In the genomic region with DNA sequence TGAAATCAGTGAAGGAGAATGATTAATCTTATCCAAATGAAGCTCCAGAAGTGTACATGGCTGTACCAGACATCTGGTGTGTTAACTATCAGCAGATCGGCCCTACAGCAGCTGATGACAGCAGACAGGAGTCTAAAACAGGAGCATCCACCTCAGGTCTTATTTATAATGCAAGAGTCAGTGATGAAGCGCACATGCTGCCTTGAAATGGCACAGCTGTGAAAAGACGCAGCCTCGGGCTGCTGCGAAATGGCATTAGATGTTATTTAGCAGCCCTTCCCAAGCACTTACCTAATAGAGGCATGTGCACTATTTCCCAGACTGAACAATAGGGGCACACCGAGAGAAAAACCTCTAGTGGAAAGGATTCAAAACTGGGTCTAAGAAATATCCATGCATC, we compare ENCODE assay signal across 2 cellular contexts.
TF ChIP-seq lines count a peak whose summit lies in the region.

No MANE protein-coding gene starts in this region.

TF ChIP-seq in H1, 55 proteins besides CTCF, POLR2A, EP300 and RAD21 (continued from another document):
- TF ChIP-seq, protein P1, sequence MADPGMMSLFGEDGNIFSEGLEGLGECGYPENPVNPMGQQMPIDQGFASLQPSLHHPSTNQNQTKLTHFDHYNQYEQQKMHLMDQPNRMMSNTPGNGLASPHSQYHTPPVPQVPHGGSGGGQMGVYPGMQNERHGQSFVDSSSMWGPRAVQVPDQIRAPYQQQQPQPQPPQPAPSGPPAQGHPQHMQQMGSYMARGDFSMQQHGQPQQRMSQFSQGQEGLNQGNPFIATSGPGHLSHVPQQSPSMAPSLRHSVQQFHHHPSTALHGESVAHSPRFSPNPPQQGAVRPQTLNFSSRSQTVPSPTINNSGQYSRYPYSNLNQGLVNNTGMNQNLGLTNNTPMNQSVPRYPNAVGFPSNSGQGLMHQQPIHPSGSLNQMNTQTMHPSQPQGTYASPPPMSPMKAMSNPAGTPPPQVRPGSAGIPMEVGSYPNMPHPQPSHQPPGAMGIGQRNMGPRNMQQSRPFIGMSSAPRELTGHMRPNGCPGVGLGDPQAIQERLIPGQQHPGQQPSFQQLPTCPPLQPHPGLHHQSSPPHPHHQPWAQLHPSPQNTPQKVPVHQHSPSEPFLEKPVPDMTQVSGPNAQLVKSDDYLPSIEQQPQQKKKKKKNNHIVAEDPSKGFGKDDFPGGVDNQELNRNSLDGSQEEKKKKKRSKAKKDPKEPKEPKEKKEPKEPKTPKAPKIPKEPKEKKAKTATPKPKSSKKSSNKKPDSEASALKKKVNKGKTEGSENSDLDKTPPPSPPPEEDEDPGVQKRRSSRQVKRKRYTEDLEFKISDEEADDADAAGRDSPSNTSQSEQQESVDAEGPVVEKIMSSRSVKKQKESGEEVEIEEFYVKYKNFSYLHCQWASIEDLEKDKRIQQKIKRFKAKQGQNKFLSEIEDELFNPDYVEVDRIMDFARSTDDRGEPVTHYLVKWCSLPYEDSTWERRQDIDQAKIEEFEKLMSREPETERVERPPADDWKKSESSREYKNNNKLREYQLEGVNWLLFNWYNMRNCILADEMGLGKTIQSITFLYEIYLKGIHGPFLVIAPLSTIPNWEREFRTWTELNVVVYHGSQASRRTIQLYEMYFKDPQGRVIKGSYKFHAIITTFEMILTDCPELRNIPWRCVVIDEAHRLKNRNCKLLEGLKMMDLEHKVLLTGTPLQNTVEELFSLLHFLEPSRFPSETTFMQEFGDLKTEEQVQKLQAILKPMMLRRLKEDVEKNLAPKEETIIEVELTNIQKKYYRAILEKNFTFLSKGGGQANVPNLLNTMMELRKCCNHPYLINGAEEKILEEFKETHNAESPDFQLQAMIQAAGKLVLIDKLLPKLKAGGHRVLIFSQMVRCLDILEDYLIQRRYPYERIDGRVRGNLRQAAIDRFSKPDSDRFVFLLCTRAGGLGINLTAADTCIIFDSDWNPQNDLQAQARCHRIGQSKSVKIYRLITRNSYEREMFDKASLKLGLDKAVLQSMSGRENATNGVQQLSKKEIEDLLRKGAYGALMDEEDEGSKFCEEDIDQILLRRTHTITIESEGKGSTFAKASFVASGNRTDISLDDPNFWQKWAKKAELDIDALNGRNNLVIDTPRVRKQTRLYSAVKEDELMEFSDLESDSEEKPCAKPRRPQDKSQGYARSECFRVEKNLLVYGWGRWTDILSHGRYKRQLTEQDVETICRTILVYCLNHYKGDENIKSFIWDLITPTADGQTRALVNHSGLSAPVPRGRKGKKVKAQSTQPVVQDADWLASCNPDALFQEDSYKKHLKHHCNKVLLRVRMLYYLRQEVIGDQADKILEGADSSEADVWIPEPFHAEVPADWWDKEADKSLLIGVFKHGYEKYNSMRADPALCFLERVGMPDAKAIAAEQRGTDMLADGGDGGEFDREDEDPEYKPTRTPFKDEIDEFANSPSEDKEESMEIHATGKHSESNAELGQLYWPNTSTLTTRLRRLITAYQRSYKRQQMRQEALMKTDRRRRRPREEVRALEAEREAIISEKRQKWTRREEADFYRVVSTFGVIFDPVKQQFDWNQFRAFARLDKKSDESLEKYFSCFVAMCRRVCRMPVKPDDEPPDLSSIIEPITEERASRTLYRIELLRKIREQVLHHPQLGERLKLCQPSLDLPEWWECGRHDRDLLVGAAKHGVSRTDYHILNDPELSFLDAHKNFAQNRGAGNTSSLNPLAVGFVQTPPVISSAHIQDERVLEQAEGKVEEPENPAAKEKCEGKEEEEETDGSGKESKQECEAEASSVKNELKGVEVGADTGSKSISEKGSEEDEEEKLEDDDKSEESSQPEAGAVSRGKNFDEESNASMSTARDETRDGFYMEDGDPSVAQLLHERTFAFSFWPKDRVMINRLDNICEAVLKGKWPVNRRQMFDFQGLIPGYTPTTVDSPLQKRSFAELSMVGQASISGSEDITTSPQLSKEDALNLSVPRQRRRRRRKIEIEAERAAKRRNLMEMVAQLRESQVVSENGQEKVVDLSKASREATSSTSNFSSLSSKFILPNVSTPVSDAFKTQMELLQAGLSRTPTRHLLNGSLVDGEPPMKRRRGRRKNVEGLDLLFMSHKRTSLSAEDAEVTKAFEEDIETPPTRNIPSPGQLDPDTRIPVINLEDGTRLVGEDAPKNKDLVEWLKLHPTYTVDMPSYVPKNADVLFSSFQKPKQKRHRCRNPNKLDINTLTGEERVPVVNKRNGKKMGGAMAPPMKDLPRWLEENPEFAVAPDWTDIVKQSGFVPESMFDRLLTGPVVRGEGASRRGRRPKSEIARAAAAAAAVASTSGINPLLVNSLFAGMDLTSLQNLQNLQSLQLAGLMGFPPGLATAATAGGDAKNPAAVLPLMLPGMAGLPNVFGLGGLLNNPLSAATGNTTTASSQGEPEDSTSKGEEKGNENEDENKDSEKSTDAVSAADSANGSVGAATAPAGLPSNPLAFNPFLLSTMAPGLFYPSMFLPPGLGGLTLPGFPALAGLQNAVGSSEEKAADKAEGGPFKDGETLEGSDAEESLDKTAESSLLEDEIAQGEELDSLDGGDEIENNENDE (IDR thresholded peaks at IDR 0.05; ENCODE audit: insufficient replicate concordance, low read length), result no peak
TF ChIP-seq in H1: peak in this region for 0.

TF ChIP-seq in GM23338, 12 proteins besides CTCF, POLR2A, EP300 and RAD21 (continued from another document):
- TF ChIP-seq, protein P2, sequence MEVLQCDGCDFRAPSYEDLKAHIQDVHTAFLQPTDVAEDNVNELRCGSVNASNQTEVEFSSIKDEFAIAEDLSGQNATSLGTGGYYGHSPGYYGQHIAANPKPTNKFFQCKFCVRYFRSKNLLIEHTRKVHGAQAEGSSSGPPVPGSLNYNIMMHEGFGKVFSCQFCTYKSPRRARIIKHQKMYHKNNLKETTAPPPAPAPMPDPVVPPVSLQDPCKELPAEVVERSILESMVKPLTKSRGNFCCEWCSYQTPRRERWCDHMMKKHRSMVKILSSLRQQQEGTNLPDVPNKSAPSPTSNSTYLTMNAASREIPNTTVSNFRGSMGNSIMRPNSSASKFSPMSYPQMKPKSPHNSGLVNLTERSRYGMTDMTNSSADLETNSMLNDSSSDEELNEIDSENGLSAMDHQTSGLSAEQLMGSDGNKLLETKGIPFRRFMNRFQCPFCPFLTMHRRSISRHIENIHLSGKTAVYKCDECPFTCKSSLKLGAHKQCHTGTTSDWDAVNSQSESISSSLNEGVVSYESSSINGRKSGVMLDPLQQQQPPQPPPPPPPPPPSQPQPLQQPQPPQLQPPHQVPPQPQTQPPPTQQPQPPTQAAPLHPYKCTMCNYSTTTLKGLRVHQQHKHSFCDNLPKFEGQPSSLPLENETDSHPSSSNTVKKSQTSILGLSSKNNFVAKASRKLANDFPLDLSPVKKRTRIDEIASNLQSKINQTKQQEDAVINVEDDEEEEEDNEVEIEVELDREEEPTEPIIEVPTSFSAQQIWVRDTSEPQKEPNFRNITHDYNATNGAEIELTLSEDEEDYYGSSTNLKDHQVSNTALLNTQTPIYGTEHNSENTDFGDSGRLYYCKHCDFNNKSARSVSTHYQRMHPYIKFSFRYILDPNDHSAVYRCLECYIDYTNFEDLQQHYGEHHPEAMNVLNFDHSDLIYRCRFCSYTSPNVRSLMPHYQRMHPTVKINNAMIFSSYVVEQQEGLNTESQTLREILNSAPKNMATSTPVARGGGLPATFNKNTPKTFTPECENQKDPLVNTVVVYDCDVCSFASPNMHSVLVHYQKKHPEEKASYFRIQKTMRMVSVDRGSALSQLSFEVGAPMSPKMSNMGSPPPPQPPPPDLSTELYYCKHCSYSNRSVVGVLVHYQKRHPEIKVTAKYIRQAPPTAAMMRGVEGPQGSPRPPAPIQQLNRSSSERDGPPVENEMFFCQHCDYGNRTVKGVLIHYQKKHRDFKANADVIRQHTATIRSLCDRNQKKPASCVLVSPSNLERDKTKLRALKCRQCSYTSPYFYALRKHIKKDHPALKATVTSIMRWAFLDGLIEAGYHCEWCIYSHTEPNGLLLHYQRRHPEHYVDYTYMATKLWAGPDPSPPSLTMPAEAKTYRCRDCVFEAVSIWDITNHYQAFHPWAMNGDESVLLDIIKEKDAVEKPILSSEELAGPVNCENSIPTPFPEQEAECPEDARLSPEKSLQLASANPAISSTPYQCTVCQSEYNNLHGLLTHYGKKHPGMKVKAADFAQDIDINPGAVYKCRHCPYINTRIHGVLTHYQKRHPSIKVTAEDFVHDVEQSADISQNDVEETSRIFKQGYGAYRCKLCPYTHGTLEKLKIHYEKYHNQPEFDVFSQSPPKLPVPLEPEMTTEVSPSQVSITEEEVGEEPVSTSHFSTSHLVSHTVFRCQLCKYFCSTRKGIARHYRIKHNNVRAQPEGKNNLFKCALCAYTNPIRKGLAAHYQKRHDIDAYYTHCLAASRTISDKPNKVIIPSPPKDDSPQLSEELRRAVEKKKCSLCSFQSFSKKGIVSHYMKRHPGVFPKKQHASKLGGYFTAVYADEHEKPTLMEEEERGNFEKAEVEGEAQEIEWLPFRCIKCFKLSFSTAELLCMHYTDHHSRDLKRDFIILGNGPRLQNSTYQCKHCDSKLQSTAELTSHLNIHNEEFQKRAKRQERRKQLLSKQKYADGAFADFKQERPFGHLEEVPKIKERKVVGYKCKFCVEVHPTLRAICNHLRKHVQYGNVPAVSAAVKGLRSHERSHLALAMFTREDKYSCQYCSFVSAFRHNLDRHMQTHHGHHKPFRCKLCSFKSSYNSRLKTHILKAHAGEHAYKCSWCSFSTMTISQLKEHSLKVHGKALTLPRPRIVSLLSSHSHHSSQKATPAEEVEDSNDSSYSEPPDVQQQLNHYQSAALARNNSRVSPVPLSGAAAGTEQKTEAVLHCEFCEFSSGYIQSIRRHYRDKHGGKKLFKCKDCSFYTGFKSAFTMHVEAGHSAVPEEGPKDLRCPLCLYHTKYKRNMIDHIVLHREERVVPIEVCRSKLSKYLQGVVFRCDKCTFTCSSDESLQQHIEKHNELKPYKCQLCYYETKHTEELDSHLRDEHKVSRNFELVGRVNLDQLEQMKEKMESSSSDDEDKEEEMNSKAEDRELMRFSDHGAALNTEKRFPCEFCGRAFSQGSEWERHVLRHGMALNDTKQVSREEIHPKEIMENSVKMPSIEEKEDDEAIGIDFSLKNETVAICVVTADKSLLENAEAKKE (CRISPR knock-in tag; IDR thresholded peaks at IDR 0.05), result no peak
- no peak for TF ChIP-seq ZNF114 (CRISPR knock-in tag; IDR thresholded peaks at IDR 0.05)
- no peak for TF ChIP-seq JUNB (IDR thresholded peaks at IDR 0.05; ENCODE audit: unreplicated experiment)
- TF ChIP-seq, protein P3, sequence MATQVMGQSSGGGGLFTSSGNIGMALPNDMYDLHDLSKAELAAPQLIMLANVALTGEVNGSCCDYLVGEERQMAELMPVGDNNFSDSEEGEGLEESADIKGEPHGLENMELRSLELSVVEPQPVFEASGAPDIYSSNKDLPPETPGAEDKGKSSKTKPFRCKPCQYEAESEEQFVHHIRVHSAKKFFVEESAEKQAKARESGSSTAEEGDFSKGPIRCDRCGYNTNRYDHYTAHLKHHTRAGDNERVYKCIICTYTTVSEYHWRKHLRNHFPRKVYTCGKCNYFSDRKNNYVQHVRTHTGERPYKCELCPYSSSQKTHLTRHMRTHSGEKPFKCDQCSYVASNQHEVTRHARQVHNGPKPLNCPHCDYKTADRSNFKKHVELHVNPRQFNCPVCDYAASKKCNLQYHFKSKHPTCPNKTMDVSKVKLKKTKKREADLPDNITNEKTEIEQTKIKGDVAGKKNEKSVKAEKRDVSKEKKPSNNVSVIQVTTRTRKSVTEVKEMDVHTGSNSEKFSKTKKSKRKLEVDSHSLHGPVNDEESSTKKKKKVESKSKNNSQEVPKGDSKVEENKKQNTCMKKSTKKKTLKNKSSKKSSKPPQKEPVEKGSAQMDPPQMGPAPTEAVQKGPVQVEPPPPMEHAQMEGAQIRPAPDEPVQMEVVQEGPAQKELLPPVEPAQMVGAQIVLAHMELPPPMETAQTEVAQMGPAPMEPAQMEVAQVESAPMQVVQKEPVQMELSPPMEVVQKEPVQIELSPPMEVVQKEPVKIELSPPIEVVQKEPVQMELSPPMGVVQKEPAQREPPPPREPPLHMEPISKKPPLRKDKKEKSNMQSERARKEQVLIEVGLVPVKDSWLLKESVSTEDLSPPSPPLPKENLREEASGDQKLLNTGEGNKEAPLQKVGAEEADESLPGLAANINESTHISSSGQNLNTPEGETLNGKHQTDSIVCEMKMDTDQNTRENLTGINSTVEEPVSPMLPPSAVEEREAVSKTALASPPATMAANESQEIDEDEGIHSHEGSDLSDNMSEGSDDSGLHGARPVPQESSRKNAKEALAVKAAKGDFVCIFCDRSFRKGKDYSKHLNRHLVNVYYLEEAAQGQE (IDR thresholded peaks at IDR 0.05; ENCODE audit: unreplicated experiment), result no peak
- TF ChIP-seq NANOG (IDR thresholded peaks at IDR 0.05; ENCODE audit: borderline replicate concordance), result no peak
- TF ChIP-seq EZH2phosphoT487 (IDR thresholded peaks at IDR 0.05; ENCODE audit: unreplicated experiment), result no peak
TF ChIP-seq in GM23338: peak in this region for 0.
